ENCODE assay signal across 16 cellular contexts in genomic region chr9:79447760-79448159, GRCh38.
"Had no signal": no experiment of that assay in that cellular context is flagged by ENCODE, and none has a peak within 500 bp of the region (broad histone marks: within the 10 kb centered on the region; RNA-seq: fewer than 3 reads in every experiment).

No MANE protein-coding gene starts in this region.

- H3K4me3 Mint-ChIP-seq: activated CD8-positive, alpha-beta memory T cell treated with anti-CD3 and anti-CD28 coated beads, Interleukin-2, amount 10 ng/mL, durations not matched to agents 7 days and 5 days; activated T-cell treated with anti-CD3 and anti-CD28 coated beads, Interleukin-2, amount 50 U/mL, for 24 hours; central memory CD8-positive, alpha-beta T cell; stimulated activated naive B cell treated with anti-CD40 and anti-IgM and Interleukin-4, amounts not matched to agents 10 μg/mL and 1 μg/mL and 100 μg/mL, for 72 hours had no signal

- H3K4me1 Mint-ChIP-seq: activated CD8-positive, alpha-beta memory T cell treated with anti-CD3 and anti-CD28 coated beads, Interleukin-2, amount 10 ng/mL, durations not matched to agents 7 days and 5 days; central memory CD8-positive, alpha-beta T cell; stimulated activated naive B cell treated with anti-CD40 and anti-IgM and Interleukin-4, amounts not matched to agents 10 μg/mL and 1 μg/mL and 100 μg/mL, for 72 hours had no signal

- H3K36me3 ChIP-seq: neutrophil, right atrium auricular region had no signal

- DNase-seq: activated CD4-positive, alpha-beta T cell treated with anti-CD3 and anti-CD28 coated beads, Interleukin-2, amount 50 U/mL, for 4 hours; activated CD8-positive, alpha-beta memory T cell treated with anti-CD3 and anti-CD28 coated beads, Interleukin-2, amount 10 ng/mL, durations not matched to agents 7 days and 5 days; activated effector memory CD4-positive, alpha-beta T cell treated with anti-CD3 and anti-CD28 coated beads, Interleukin-2, amount 50 U/mL, for 16 hours; activated T-cell treated with anti-CD3 and anti-CD28 coated beads, Interleukin-2, amount 50 U/mL, for 24 hours; amniotic stem cell; body of pancreas; glutamatergic neuron; stimulated activated naive B cell treated with anti-CD40 and anti-IgM and Interleukin-4, amounts not matched to agents 10 μg/mL and 1 μg/mL and 100 μg/mL, for 72 hours; trophoblast cell had no signal

- ATAC-seq: activated CD4-positive, CD25-positive, alpha-beta regulatory T cell treated with anti-CD3 and anti-CD28 coated beads, Interleukin-2, amount 50 U/mL, for 24 hours; activated CD8-positive, alpha-beta memory T cell treated with anti-CD3 and anti-CD28 coated beads, Interleukin-2, amount 10 ng/mL, durations not matched to agents 7 days and 5 days; activated naive CD4-positive, alpha-beta T cell treated with anti-CD3 and anti-CD28 coated beads, Interleukin-2, amount 50 U/mL, for 72 hours; body of pancreas; esophagus mucosa; left lobe of liver; stimulated activated naive B cell treated with anti-CD40 and anti-IgM and Interleukin-4, amounts not matched to agents 10 μg/mL and 1 μg/mL and 100 μg/mL, for 72 hours had no signal

- H3K27me3 Mint-ChIP-seq: activated T-cell treated with anti-CD3 and anti-CD28 coated beads, Interleukin-2, amount 50 U/mL, for 24 hours; stimulated activated naive B cell treated with anti-CD40 and anti-IgM and Interleukin-4, amounts not matched to agents 10 μg/mL and 1 μg/mL and 100 μg/mL, for 72 hours had no signal

- H3K4me3 ChIP-seq: body of pancreas, right atrium auricular region had no signal

- H3K36me3 Mint-ChIP-seq: activated naive CD4-positive, alpha-beta T cell treated with anti-CD3 and anti-CD28 coated beads, Interleukin-2, amount 50 U/mL, for 72 hours; stimulated activated naive B cell treated with anti-CD40 and anti-IgM and Interleukin-4, amounts not matched to agents 10 μg/mL and 1 μg/mL and 100 μg/mL, for 72 hours had no signal

- H3K27me3 ChIP-seq: body of pancreas, neutrophil, right atrium auricular region had no signal

- H3K27ac ChIP-seq: body of pancreas, neutrophil, right atrium auricular region had no signal

- H3K4me1 ChIP-seq: body of pancreas, right atrium auricular region had no signal

- H3K9me3 ChIP-seq: body of pancreas, neutrophil had no signal

- H3K27ac Mint-ChIP-seq: activated CD8-positive, alpha-beta memory T cell treated with anti-CD3 and anti-CD28 coated beads, Interleukin-2, amount 10 ng/mL, durations not matched to agents 7 days and 5 days; activated naive CD4-positive, alpha-beta T cell treated with anti-CD3 and anti-CD28 coated beads, Interleukin-2, amount 50 U/mL, for 72 hours; activated T-cell treated with anti-CD3 and anti-CD28 coated beads, Interleukin-2, amount 50 U/mL, for 24 hours; stimulated activated naive B cell treated with anti-CD40 and anti-IgM and Interleukin-4, amounts not matched to agents 10 μg/mL and 1 μg/mL and 100 μg/mL, for 72 hours had no signal
